8 cellular contexts compared by ENCODE assay signal in genomic region chr19:7829561-7830271, GRCh38. TPM values are rescaled to one million over a fixed set of nuclear protein-coding genes. Genes with fewer than 3 reads are reported as not detected.
DNase-seq lines count a peak whose midpoint lies in the region; ATAC-seq and TF ChIP-seq lines count a peak whose summit lies in the region.

Gene EVI5L, plus strand, starts transcription at chr19:7830218. Its CDS starts 16,325 bp downstream, at chr19:7846543.

- peak within 1 kb of the TSS; percentile 63 to 88 for H3K27ac Mint-ChIP-seq in natural killer cell treated with Interleukin-12 subunit alpha and Interleukin-12 subunit beta and Interleukin-15 and Interleukin-18, amount 100 ng/mL, for 72 hours

- H4K20me1 ChIP-seq in Loucy (ENCODE audit: insufficient read depth, low read length, poor library complexity, severe bottlenecking): no peaks in the 10 kb centered on the region

- H3K27ac ChIP-seq in RWPE2 (ENCODE audit: poor library complexity, severe bottlenecking): peak within 1 kb of the TSS; percentile 88

- peaks cover 21% of the 10 kb centered on the region for H3K27me3 ChIP-seq in H7 (ENCODE audit: control insufficient read depth, insufficient read depth, low read length)
- no peaks in the 10 kb centered on the region for H3K27me3 ChIP-seq in Loucy (ENCODE audit: insufficient read depth, low read length, poor library complexity, severe bottlenecking)
- H3K27me3 ChIP-seq in RWPE2 (ENCODE audit: insufficient read depth, poor library complexity, severe bottlenecking): no peaks in the 10 kb centered on the region

- H3K9me3 ChIP-seq in Loucy (ENCODE audit: insufficient read depth, low read depth, low read length) (no peaks in the 10 kb centered on the region), RWPE2 (ENCODE audit: severe bottlenecking) (no peaks in the 10 kb centered on the region)

- peak; percentile 83 for ATAC-seq in RWPE2 (ENCODE audit: low read depth)
- ATAC-seq in natural killer cell treated with Interleukin-12 subunit alpha and Interleukin-12 subunit beta and Interleukin-15 and Interleukin-18, amount 100 ng/mL, for 72 hours: peak; percentile 93 to 94

- DNase-seq in EH (ENCODE audit: low read depth) (peak; percentile 100), H7 (peak; percentile 100), RWPE2 (ENCODE audit: low spot score) (peak; percentile 97), fibroblast of the aortic adventitia (ENCODE audit: low read depth) (peak; percentile 100)
- peak; percentile 100 for DNase-seq in activated effector memory CD4-positive, alpha-beta T cell treated with anti-CD3 and anti-CD28 coated beads, Interleukin-2, amount 50 U/mL, for 16 hours
- peak; percentile 99 for DNase-seq in natural killer cell treated with Interleukin-12 subunit alpha and Interleukin-12 subunit beta and Interleukin-15 and Interleukin-18, amount 100 ng/mL, for 72 hours (ENCODE audit: low spot score)
- DNase-seq in stimulated activated naive CD4-positive, alpha-beta T cell treated with Interleukin-2 at 50 U/mL for 16 hours (lab: John Stamatoyannopoulos, UW): peak; percentile 100

- peaks cover 0 to 4% of the 10 kb centered on the region in 2 donors for H3K27me3 Mint-ChIP-seq in natural killer cell treated with Interleukin-12 subunit alpha and Interleukin-12 subunit beta and Interleukin-15 and Interleukin-18, amount 100 ng/mL, for 72 hours

- TF ChIP-seq CTCF in Loucy (conservative IDR thresholded peaks at IDR 0.05; ENCODE audit: low read length) (no peak), RWPE2 (IDR thresholded peaks at IDR 0.05; ENCODE audit: poor library complexity, severe bottlenecking) (no peak), fibroblast of the aortic adventitia (IDR thresholded peaks at IDR 0.05; ENCODE audit: insufficient read depth, low read length) (no peak)

- no peaks in the 10 kb centered on the region for H3K36me3 ChIP-seq in H7 (replicated peaks; ENCODE audit: control insufficient read depth, insufficient read depth, low read length)
- H3K36me3 ChIP-seq in Loucy (ENCODE audit: insufficient read depth, low read length): no peaks in the 10 kb centered on the region
- H3K36me3 ChIP-seq in RWPE2 (ENCODE audit: low read depth): no peaks in the 10 kb centered on the region

- H3K4me2 ChIP-seq in Loucy (ENCODE audit: low read depth, low read length, poor library complexity, severe bottlenecking): peak within 1 kb of the TSS; percentile 97

- peaks cover 20% of the 10 kb centered on the region for H3K4me1 ChIP-seq in Loucy (ENCODE audit: insufficient read depth, low read length, poor library complexity, severe bottlenecking)
- H3K4me1 ChIP-seq in RWPE2 (ENCODE audit: insufficient read depth, poor library complexity, severe bottlenecking): peaks cover 20% of the 10 kb centered on the region

- peaks cover 15 to 21% of the 10 kb centered on the region in 2 donors for H3K4me1 Mint-ChIP-seq in natural killer cell treated with Interleukin-12 subunit alpha and Interleukin-12 subunit beta and Interleukin-15 and Interleukin-18, amount 100 ng/mL, for 72 hours (ENCODE audit: low read depth in 2 of 2)

- no peaks in the 10 kb centered on the region for H3F3A ChIP-seq in Loucy (ENCODE audit: low read depth)

- peak within 1 kb of the TSS; percentile 83 for H3K4me3 Mint-ChIP-seq in natural killer cell treated with Interleukin-12 subunit alpha and Interleukin-12 subunit beta and Interleukin-15 and Interleukin-18, amount 100 ng/mL, for 72 hours

- no peaks in the 10 kb centered on the region for H3K9me2 ChIP-seq in Loucy (replicated peaks; ENCODE audit: low read depth, low read length)

- peak within 1 kb of the TSS; percentile 52 for H2AFZ ChIP-seq in Loucy (ENCODE audit: low read length)

- no peaks in the 10 kb centered on the region for H3K9me3 Mint-ChIP-seq in natural killer cell treated with Interleukin-12 subunit alpha and Interleukin-12 subunit beta and Interleukin-15 and Interleukin-18, amount 100 ng/mL, for 72 hours

- peak within 1 kb of the TSS; percentile 46 for H3K4me3 ChIP-seq in H7 (ENCODE audit: insufficient read depth, low read depth, low read length)
- peak within 1 kb of the TSS; percentile 80 for H3K4me3 ChIP-seq in Loucy (ENCODE audit: low read length, poor library complexity, severe bottlenecking)
- peak within 1 kb of the TSS; percentile 84 for H3K4me3 ChIP-seq in RWPE2 (ENCODE audit: severe bottlenecking)
- H3K4me3 ChIP-seq in fibroblast of the aortic adventitia (ENCODE audit: low read depth, low read length): peak within 1 kb of the TSS; percentile 76

- peak within 1 kb of the TSS; percentile 70 for H3K9ac ChIP-seq in Loucy (ENCODE audit: low read depth, low read length, poor library complexity, severe bottlenecking)

- no peaks in the 10 kb centered on the region for H3K36me3 Mint-ChIP-seq in natural killer cell treated with Interleukin-12 subunit alpha and Interleukin-12 subunit beta and Interleukin-15 and Interleukin-18, amount 100 ng/mL, for 72 hours

- H3K79me2 ChIP-seq in Loucy (ENCODE audit: insufficient read depth, low read length): peaks cover 8% of the 10 kb centered on the region; the same call in 1 of the 2 replicates

RNA-seq across cellular contexts. Expression of gene EVI5L, which starts in this region (rescaled TPM):
- 3.5 and 5.0 TPM in 2 replicates for total RNA-seq in H7 (2014; rRNA removed; shearing (Covaris generic))
- 16.6 and 22.3 TPM in 2 replicates for total RNA-seq in fibroblast of the aortic adventitia (ENCODE audit: low replicate concordance)
- 10 to 100 TPM in 1 of 2 donors, 1 to 10 TPM in 1; 7.8 to 11.5 TPM for total RNA-seq in natural killer cell treated with Interleukin-12 subunit alpha and Interleukin-12 subunit beta and Interleukin-15 and Interleukin-18, amount 100 ng/mL, for 72 hours

Comparison
In these comparisons a context has a peak if more than half of its experiments do, and no peak if none do; other contexts are left out.
1. Peak in every context shown above with its lines: DNase-seq, ATAC-seq, H3K4me3 ChIP-seq and H3K27ac ChIP-seq.